In genomic region chr14:23118506-23119361, GRCh38 we compare ENCODE assay signal across 1 cellular context.
TF ChIP-seq lines count a peak whose summit lies in the region.

Gene CEBPE (minus strand): TSS chr14:23119255. CDS start chr14:23119091, 164 bp downstream.

TF ChIP-seq in HepG2, 621 proteins besides CTCF, POLR2A, EP300 and RAD21 (continued from another document and continues in another):
- no peak for TF ChIP-seq ZBTB43 (CRISPR knock-in tag; conservative IDR thresholded peaks at IDR 0.05)
- TF ChIP-seq RBM22 (optimal IDR thresholded peaks at IDR 0.05; ENCODE audit: low read length), result no peak
- TF ChIP-seq HES4 (CRISPR knock-in tag; IDR thresholded peaks at IDR 0.05; ENCODE audit: borderline replicate concordance), result 0 out of 2 replicates have a peak, but pooled peaks have one; percentile 41
- TF ChIP-seq HIVEP1 (CRISPR knock-in tag; IDR thresholded peaks at IDR 0.05), result peak; percentile 44; the same call in 1 of the 2 replicates
- TF ChIP-seq ZNF354B (CRISPR knock-in tag; IDR thresholded peaks at IDR 0.05), result no peak
- peak; percentile 54 for TF ChIP-seq HNRNPLL (IDR thresholded peaks at IDR 0.05; ENCODE audit: low read depth, low read length, poor library complexity, severe bottlenecking)
- no peak for TF ChIP-seq CBX2 (IDR thresholded peaks at IDR 0.05; ENCODE audit: low read depth, low read length)
- no peak for TF ChIP-seq CBX2 (CRISPR knock-in tag; IDR thresholded peaks at IDR 0.05; ENCODE audit: low read depth)
- no peak for TF ChIP-seq CERS6 (CRISPR knock-in tag; IDR thresholded peaks at IDR 0.05)
- TF ChIP-seq ZNF75D (CRISPR knock-in tag; IDR thresholded peaks at IDR 0.05; ENCODE audit: borderline replicate concordance), result no peak
- peak; percentile 66 for TF ChIP-seq ZNF687 (CRISPR knock-in tag; IDR thresholded peaks at IDR 0.05)
- TF ChIP-seq IKZF1 (IDR thresholded peaks at IDR 0.05), result no peak
- TF ChIP-seq PRDM15 (CRISPR knock-in tag; IDR thresholded peaks at IDR 0.05), result no peak
- peak; percentile 21; the same call in 1 of the 2 replicates for TF ChIP-seq MXD1 (CRISPR knock-in tag; IDR thresholded peaks at IDR 0.05)
- no peak for TF ChIP-seq SMAD3 (CRISPR knock-in tag; IDR thresholded peaks at IDR 0.05)
- no peak for TF ChIP-seq ETS1 (CRISPR knock-in tag; IDR thresholded peaks at IDR 0.05)
- TF ChIP-seq ZNF768 (CRISPR knock-in tag; IDR thresholded peaks at IDR 0.05), result peak; percentile 67
- no peak for TF ChIP-seq PPARG (CRISPR knock-in tag; conservative IDR thresholded peaks at IDR 0.05)
- no peak for TF ChIP-seq ZNF639 (CRISPR knock-in tag; conservative IDR thresholded peaks at IDR 0.05)
- TF ChIP-seq ZBTB25 (CRISPR knock-in tag; IDR thresholded peaks at IDR 0.05), result no peak
- no peak for TF ChIP-seq ZNF749 (CRISPR knock-in tag; IDR thresholded peaks at IDR 0.05; ENCODE audit: borderline replicate concordance)
- peak; percentile 21 for TF ChIP-seq RBM39 (IDR thresholded peaks at IDR 0.05; ENCODE audit: low read depth, low read length, poor library complexity, severe bottlenecking)
- TF ChIP-seq UBTF (CRISPR knock-in tag; IDR thresholded peaks at IDR 0.05), result 0 out of 2 replicates have a peak, but pooled peaks have one; percentile 27
- no peak for TF ChIP-seq ASH2L (IDR thresholded peaks at IDR 0.05; ENCODE audit: insufficient read length, low read depth, low read length)
- TF ChIP-seq ZFP36 (IDR thresholded peaks at IDR 0.05; ENCODE audit: borderline replicate concordance, low read depth, low read length, partially characterized antibody), result no peak
- 0 out of 2 replicates have a peak, but pooled peaks have one; percentile 24 for TF ChIP-seq ZBTB7A (CRISPR knock-in tag; IDR thresholded peaks at IDR 0.05)
- no peak for TF ChIP-seq STAG1 (CRISPR knock-in tag; IDR thresholded peaks at IDR 0.05)
- TF ChIP-seq ZNF225 (CRISPR knock-in tag; IDR thresholded peaks at IDR 0.05), result no peak
- peak; percentile 65 for TF ChIP-seq TAF15 (IDR thresholded peaks at IDR 0.05; ENCODE audit: low read depth, low read length, poor library complexity, severe bottlenecking)
- TF ChIP-seq RELA (CRISPR knock-in tag; IDR thresholded peaks at IDR 0.05), result no peak
- peak; percentile 46; the same call in 1 of the 2 replicates for TF ChIP-seq ZFX (CRISPR knock-in tag; IDR thresholded peaks at IDR 0.05; ENCODE audit: low read depth)
- no peak for TF ChIP-seq ZHX2 (IDR thresholded peaks at IDR 0.05; ENCODE audit: low read depth)
- TF ChIP-seq ZHX2 (CRISPR knock-in tag; IDR thresholded peaks at IDR 0.05; ENCODE audit: borderline replicate concordance), result no peak
- no peak for TF ChIP-seq GABPA (IDR thresholded peaks at IDR 0.05; ENCODE audit: low read depth, low read length)
- no peak for TF ChIP-seq GABPA (CRISPR knock-in tag; IDR thresholded peaks at IDR 0.05; ENCODE audit: low read depth)
